ENCODE assay signal across 2 cellular contexts in genomic region chr3:73150369-73150768, GRCh38.
"Had no signal": no experiment of that assay in that cellular context is flagged by ENCODE, and none has a peak within 500 bp of the region (broad histone marks: within the 10 kb centered on the region; RNA-seq: fewer than 3 reads in every experiment).

No MANE protein-coding gene starts in this region.

- H3K4me3 ChIP-seq: GM12878 had no signal

- ATAC-seq: GM12878 had no signal

- DNase-seq: GDM1 had no signal
